ENCODE assay signal across 1 cellular context in the genomic region with DNA sequence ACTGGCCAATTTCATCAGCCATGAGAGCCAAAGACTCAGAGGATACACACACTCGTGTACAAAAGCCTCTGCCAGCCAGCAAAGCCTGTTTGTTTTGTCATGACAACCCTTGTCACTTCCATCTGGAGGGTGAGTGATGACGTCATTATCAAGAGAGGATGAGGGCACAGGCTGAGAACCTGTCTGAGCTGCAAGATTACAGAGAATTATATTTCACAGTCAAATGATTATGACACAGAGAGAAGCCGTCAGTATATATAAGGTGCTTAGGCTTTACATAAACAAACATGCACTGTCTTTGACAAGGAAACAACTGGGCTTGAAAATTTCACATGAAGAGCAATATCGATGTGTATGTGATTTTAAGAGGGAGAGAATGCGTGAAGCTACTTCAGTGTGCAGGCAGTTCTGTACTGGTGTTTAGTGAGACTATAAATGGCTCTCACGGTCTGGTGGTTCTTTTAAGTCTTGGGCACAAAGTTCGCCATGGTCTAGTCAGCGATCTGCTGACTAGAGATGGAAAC.
TF ChIP-seq lines count a peak whose summit lies in the region.

No MANE protein-coding gene starts in this region.

TF ChIP-seq in K562, 482 proteins besides CTCF, POLR2A, EP300 and RAD21 (continued from another document and continues in another):
- TF ChIP-seq, protein P1, sequence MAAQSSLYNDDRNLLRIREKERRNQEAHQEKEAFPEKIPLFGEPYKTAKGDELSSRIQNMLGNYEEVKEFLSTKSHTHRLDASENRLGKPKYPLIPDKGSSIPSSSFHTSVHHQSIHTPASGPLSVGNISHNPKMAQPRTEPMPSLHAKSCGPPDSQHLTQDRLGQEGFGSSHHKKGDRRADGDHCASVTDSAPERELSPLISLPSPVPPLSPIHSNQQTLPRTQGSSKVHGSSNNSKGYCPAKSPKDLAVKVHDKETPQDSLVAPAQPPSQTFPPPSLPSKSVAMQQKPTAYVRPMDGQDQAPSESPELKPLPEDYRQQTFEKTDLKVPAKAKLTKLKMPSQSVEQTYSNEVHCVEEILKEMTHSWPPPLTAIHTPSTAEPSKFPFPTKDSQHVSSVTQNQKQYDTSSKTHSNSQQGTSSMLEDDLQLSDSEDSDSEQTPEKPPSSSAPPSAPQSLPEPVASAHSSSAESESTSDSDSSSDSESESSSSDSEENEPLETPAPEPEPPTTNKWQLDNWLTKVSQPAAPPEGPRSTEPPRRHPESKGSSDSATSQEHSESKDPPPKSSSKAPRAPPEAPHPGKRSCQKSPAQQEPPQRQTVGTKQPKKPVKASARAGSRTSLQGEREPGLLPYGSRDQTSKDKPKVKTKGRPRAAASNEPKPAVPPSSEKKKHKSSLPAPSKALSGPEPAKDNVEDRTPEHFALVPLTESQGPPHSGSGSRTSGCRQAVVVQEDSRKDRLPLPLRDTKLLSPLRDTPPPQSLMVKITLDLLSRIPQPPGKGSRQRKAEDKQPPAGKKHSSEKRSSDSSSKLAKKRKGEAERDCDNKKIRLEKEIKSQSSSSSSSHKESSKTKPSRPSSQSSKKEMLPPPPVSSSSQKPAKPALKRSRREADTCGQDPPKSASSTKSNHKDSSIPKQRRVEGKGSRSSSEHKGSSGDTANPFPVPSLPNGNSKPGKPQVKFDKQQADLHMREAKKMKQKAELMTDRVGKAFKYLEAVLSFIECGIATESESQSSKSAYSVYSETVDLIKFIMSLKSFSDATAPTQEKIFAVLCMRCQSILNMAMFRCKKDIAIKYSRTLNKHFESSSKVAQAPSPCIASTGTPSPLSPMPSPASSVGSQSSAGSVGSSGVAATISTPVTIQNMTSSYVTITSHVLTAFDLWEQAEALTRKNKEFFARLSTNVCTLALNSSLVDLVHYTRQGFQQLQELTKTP (IDR thresholded peaks at IDR 0.05; ENCODE audit: low read depth in 1 of 2, partially characterized antibody in 2 of 2) = no peak
- TF ChIP-seq HDGF (IDR thresholded peaks at IDR 0.05) (no peak), SETDB1 (IDR thresholded peaks at IDR 0.05; ENCODE audit: low read length) (no peak), ZNF785 (CRISPR knock-in tag; IDR thresholded peaks at IDR 0.05) (no peak), EZH2 (IDR thresholded peaks at IDR 0.05; ENCODE audit: borderline replicate concordance, low read depth, low read length) (no peak), IFI16 (CRISPR knock-in tag; IDR thresholded peaks at IDR 0.05) (no peak), SPI1 (IDR thresholded peaks at IDR 0.05; ENCODE audit: borderline replicate concordance, low read depth, low read length) (no peak), SMAD3 (CRISPR knock-in tag; conservative IDR thresholded peaks at IDR 0.05) (0 out of 2 replicates have a peak, but pooled peaks have one; percentile 30), RBM25 (IDR thresholded peaks at IDR 0.05; ENCODE audit: low read depth, low read length, severe bottlenecking) (no peak), MIER1 (IDR thresholded peaks at IDR 0.05; ENCODE audit: low read depth) (no peak), HNRNPH1 (optimal IDR thresholded peaks at IDR 0.05; ENCODE audit: low read depth, low read length) (no peak), SMARCC2 (IDR thresholded peaks at IDR 0.05; ENCODE audit: low read depth) (no peak), ZNF133 (CRISPR knock-in tag; IDR thresholded peaks at IDR 0.05) (no peak), ZNF75A (CRISPR knock-in tag; IDR thresholded peaks at IDR 0.05) (no peak), RFX1 (IDR thresholded peaks at IDR 0.05) (peak; percentile 68), CREM (IDR thresholded peaks at IDR 0.05; ENCODE audit: low read depth) (peak; percentile 86), ZKSCAN3 (CRISPR knock-in tag; IDR thresholded peaks at IDR 0.05) (no peak), XRCC3 (IDR thresholded peaks at IDR 0.05) (no peak), ESRRA (IDR thresholded peaks at IDR 0.05; ENCODE audit: borderline replicate concordance, low read depth) (no peak)
- TF ChIP-seq, protein P2, sequence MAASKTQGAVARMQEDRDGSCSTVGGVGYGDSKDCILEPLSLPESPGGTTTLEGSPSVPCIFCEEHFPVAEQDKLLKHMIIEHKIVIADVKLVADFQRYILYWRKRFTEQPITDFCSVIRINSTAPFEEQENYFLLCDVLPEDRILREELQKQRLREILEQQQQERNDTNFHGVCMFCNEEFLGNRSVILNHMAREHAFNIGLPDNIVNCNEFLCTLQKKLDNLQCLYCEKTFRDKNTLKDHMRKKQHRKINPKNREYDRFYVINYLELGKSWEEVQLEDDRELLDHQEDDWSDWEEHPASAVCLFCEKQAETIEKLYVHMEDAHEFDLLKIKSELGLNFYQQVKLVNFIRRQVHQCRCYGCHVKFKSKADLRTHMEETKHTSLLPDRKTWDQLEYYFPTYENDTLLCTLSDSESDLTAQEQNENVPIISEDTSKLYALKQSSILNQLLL (CRISPR knock-in tag; IDR thresholded peaks at IDR 0.05; ENCODE audit: borderline replicate concordance) = no peak
- TF ChIP-seq, protein P3, sequence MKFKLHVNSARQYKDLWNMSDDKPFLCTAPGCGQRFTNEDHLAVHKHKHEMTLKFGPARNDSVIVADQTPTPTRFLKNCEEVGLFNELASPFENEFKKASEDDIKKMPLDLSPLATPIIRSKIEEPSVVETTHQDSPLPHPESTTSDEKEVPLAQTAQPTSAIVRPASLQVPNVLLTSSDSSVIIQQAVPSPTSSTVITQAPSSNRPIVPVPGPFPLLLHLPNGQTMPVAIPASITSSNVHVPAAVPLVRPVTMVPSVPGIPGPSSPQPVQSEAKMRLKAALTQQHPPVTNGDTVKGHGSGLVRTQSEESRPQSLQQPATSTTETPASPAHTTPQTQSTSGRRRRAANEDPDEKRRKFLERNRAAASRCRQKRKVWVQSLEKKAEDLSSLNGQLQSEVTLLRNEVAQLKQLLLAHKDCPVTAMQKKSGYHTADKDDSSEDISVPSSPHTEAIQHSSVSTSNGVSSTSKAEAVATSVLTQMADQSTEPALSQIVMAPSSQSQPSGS (CRISPR knock-in tag; IDR thresholded peaks at IDR 0.05) = peak; percentile 65; the same call in 1 of the 2 replicates
- TF ChIP-seq, protein P4, sequence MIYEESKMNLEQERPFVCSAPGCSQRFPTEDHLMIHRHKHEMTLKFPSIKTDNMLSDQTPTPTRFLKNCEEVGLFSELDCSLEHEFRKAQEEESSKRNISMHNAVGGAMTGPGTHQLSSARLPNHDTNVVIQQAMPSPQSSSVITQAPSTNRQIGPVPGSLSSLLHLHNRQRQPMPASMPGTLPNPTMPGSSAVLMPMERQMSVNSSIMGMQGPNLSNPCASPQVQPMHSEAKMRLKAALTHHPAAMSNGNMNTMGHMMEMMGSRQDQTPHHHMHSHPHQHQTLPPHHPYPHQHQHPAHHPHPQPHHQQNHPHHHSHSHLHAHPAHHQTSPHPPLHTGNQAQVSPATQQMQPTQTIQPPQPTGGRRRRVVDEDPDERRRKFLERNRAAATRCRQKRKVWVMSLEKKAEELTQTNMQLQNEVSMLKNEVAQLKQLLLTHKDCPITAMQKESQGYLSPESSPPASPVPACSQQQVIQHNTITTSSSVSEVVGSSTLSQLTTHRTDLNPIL (CRISPR knock-in tag; IDR thresholded peaks at IDR 0.05) = peak; percentile 79; the same call in 1 of the 2 replicates
- TF ChIP-seq, protein P5, sequence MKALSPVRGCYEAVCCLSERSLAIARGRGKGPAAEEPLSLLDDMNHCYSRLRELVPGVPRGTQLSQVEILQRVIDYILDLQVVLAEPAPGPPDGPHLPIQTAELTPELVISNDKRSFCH (CRISPR knock-in tag; IDR thresholded peaks at IDR 0.05) = no peak
- TF ChIP-seq, protein P5 (tag; IDR thresholded peaks at IDR 0.05) = no peak
- TF ChIP-seq, protein P6, sequence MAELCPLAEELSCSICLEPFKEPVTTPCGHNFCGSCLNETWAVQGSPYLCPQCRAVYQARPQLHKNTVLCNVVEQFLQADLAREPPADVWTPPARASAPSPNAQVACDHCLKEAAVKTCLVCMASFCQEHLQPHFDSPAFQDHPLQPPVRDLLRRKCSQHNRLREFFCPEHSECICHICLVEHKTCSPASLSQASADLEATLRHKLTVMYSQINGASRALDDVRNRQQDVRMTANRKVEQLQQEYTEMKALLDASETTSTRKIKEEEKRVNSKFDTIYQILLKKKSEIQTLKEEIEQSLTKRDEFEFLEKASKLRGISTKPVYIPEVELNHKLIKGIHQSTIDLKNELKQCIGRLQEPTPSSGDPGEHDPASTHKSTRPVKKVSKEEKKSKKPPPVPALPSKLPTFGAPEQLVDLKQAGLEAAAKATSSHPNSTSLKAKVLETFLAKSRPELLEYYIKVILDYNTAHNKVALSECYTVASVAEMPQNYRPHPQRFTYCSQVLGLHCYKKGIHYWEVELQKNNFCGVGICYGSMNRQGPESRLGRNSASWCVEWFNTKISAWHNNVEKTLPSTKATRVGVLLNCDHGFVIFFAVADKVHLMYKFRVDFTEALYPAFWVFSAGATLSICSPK (IDR thresholded peaks at IDR 0.05; ENCODE audit: borderline replicate concordance) = no peak
- TF ChIP-seq, protein P7, sequence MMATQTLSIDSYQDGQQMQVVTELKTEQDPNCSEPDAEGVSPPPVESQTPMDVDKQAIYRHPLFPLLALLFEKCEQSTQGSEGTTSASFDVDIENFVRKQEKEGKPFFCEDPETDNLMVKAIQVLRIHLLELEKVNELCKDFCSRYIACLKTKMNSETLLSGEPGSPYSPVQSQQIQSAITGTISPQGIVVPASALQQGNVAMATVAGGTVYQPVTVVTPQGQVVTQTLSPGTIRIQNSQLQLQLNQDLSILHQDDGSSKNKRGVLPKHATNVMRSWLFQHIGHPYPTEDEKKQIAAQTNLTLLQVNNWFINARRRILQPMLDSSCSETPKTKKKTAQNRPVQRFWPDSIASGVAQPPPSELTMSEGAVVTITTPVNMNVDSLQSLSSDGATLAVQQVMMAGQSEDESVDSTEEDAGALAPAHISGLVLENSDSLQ (IDR thresholded peaks at IDR 0.05) = peak; percentile 50; the same call in 1 of the 2 replicates
- TF ChIP-seq, protein P8, sequence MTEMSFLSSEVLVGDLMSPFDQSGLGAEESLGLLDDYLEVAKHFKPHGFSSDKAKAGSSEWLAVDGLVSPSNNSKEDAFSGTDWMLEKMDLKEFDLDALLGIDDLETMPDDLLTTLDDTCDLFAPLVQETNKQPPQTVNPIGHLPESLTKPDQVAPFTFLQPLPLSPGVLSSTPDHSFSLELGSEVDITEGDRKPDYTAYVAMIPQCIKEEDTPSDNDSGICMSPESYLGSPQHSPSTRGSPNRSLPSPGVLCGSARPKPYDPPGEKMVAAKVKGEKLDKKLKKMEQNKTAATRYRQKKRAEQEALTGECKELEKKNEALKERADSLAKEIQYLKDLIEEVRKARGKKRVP (CRISPR knock-in tag; IDR thresholded peaks at IDR 0.05) = no peak
- TF ChIP-seq, protein P9, sequence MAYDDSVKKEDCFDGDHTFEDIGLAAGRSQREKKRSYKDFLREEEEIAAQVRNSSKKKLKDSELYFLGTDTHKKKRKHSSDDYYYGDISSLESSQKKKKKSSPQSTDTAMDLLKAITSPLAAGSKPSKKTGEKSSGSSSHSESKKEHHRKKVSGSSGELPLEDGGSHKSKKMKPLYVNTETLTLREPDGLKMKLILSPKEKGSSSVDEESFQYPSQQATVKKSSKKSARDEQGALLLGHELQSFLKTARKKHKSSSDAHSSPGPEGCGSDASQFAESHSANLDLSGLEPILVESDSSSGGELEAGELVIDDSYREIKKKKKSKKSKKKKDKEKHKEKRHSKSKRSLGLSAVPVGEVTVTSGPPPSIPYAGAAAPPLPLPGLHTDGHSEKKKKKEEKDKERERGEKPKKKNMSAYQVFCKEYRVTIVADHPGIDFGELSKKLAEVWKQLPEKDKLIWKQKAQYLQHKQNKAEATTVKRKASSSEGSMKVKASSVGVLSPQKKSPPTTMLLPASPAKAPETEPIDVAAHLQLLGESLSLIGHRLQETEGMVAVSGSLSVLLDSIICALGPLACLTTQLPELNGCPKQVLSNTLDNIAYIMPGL (CRISPR knock-in tag; IDR thresholded peaks at IDR 0.05) = no peak
- TF ChIP-seq, protein P10, sequence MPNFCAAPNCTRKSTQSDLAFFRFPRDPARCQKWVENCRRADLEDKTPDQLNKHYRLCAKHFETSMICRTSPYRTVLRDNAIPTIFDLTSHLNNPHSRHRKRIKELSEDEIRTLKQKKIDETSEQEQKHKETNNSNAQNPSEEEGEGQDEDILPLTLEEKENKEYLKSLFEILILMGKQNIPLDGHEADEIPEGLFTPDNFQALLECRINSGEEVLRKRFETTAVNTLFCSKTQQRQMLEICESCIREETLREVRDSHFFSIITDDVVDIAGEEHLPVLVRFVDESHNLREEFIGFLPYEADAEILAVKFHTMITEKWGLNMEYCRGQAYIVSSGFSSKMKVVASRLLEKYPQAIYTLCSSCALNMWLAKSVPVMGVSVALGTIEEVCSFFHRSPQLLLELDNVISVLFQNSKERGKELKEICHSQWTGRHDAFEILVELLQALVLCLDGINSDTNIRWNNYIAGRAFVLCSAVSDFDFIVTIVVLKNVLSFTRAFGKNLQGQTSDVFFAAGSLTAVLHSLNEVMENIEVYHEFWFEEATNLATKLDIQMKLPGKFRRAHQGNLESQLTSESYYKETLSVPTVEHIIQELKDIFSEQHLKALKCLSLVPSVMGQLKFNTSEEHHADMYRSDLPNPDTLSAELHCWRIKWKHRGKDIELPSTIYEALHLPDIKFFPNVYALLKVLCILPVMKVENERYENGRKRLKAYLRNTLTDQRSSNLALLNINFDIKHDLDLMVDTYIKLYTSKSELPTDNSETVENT (CRISPR knock-in tag; IDR thresholded peaks at IDR 0.05) = no peak
- TF ChIP-seq, protein P11, sequence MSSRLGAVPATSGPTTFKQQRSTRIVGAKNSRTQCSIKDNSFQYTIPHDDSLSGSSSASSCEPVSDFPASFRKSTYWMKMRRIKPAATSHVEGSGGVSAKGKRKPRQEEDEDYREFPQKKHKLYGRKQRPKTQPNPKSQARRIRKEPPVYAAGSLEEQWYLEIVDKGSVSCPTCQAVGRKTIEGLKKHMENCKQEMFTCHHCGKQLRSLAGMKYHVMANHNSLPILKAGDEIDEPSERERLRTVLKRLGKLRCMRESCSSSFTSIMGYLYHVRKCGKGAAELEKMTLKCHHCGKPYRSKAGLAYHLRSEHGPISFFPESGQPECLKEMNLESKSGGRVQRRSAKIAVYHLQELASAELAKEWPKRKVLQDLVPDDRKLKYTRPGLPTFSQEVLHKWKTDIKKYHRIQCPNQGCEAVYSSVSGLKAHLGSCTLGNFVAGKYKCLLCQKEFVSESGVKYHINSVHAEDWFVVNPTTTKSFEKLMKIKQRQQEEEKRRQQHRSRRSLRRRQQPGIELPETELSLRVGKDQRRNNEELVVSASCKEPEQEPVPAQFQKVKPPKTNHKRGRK (tag; IDR thresholded peaks at IDR 0.05) = no peak
